ENCODE assay signal across 20 cellular contexts in the genomic region with DNA sequence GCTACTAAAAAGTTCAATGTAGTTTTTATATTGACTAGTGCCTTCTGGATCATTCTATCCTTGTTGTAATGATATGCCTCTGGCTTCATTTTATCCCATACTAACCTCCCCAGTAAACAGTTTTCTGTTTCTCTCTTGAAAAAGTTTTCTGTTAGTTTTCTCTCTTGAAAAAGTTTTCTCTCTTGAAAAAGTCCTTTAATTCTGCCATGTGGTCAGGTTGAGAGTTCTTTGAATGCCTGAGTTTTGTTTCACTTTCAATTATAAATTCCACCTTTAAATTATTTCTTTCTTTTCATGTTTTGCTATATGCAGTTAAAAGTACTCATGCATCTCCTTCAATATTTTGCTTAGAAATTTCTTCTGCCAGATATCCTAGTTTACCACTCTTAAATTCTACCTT.
"Had no signal": no experiment of that assay in that cellular context is flagged by ENCODE, and none has a peak within 500 bp of the region (broad histone marks: within the 10 kb centered on the region; RNA-seq: fewer than 3 reads in every experiment).

No MANE protein-coding gene starts in this region.

- H3K4me1 ChIP-seq: lower lobe of right lung, prostate gland, right atrium auricular region, sigmoid colon, stomach, testis, tibial artery had no signal

- H3K4me3 ChIP-seq: dorsolateral prefrontal cortex, lower lobe of right lung, prostate gland, right atrium auricular region, sigmoid colon, stomach, testis, tibial artery had no signal

- H3K4me1 Mint-ChIP-seq: naive thymus-derived CD8-positive, alpha-beta T cell; stimulated activated effector memory CD8-positive, alpha-beta T cell treated with anti-CD3 and anti-CD28 coated beads, Interleukin-12 subunit alpha, Interleukin-12 subunit beta, amount 100 ng/mL, for 72 hours had no signal

- H3K27ac Mint-ChIP-seq: naive thymus-derived CD8-positive, alpha-beta T cell; nephron progenitor cell; stimulated activated effector memory CD8-positive, alpha-beta T cell treated with anti-CD3 and anti-CD28 coated beads, Interleukin-12 subunit alpha, Interleukin-12 subunit beta, amount 100 ng/mL, for 72 hours; type B pancreatic cell had no signal

- H3K4me3 Mint-ChIP-seq: naive thymus-derived CD8-positive, alpha-beta T cell; nephron progenitor cell; stimulated activated effector memory CD8-positive, alpha-beta T cell treated with anti-CD3 and anti-CD28 coated beads, Interleukin-12 subunit alpha, Interleukin-12 subunit beta, amount 100 ng/mL, for 72 hours; type B pancreatic cell had no signal

- H3K27me3 ChIP-seq: dorsolateral prefrontal cortex, right atrium auricular region, sigmoid colon, stomach, testis, tibial artery had no signal

- H3K9me3 ChIP-seq: lower lobe of right lung, prostate gland, right atrium auricular region, sigmoid colon, stomach, testis, tibial artery had no signal

- FAIRE-seq: keratinocyte had no signal

- H3K36me3 Mint-ChIP-seq: naive thymus-derived CD8-positive, alpha-beta T cell; stimulated activated effector memory CD8-positive, alpha-beta T cell treated with anti-CD3 and anti-CD28 coated beads, Interleukin-12 subunit alpha, Interleukin-12 subunit beta, amount 100 ng/mL, for 72 hours; type B pancreatic cell had no signal

- H3K27ac ChIP-seq: dorsolateral prefrontal cortex, lower lobe of right lung, prostate gland, right atrium auricular region, sigmoid colon, stomach, testis, tibial artery had no signal

- DNase-seq: dorsolateral prefrontal cortex; effector CD4-positive, alpha-beta T cell; hypothalamus; left ventricle myocardium superior; lower lobe of right lung; naive thymus-derived CD8-positive, alpha-beta T cell; nephron progenitor cell; nucleus accumbens; sigmoid colon; stimulated activated CD4-positive, alpha-beta T cell treated with anti-CD3 and anti-CD28 coated beads, Interleukin-2, amount 100 ng/mL, for 24 hours; stimulated activated CD4-positive, alpha-beta T cell treated with anti-CD3 and anti-CD28 coated beads, Interleukin-4, amount 100 ng/mL, for 24 hours; stimulated activated naive CD4-positive, alpha-beta T cell treated with Interleukin-2 at 50 U/mL for 16 hours; stomach; testis; tibial artery had no signal

- H3K9me3 Mint-ChIP-seq: nephron progenitor cell, type B pancreatic cell had no signal

- H3K27me3 Mint-ChIP-seq: naive thymus-derived CD8-positive, alpha-beta T cell had no signal

- H3K36me3 ChIP-seq: lower lobe of right lung, prostate gland, right atrium auricular region, sigmoid colon, stomach, tibial artery had no signal
